17 cellular contexts compared by ENCODE assay signal in genomic region chr18:74645717-74646116, GRCh38.
"Had no signal": no experiment of that assay in that cellular context is flagged by ENCODE, and none has a peak within 500 bp of the region (broad histone marks: within the 10 kb centered on the region; RNA-seq: fewer than 3 reads in every experiment).

No MANE protein-coding gene starts in this region.

- H3K27me3 Mint-ChIP-seq: activated CD4-positive, alpha-beta memory T cell treated with anti-CD3 and anti-CD28 coated beads for 36 hours; activated naive CD8-positive, alpha-beta T cell; stimulated activated naive CD8-positive, alpha-beta T cell treated with anti-CD3 and anti-CD28 coated beads, Interleukin-15, Interleukin-2, amounts not matched to agents 100 ng/mL and 50 ng/mL, for 24 hours had no signal

- H3K9me3 ChIP-seq: colonic mucosa, gastrocnemius medialis, heart right ventricle, left lung, upper lobe of right lung had no signal

- H3K36me3 ChIP-seq: cardiac muscle cell, colonic mucosa, gastrocnemius medialis had no signal

- DNase-seq: activated CD4-positive, alpha-beta memory T cell treated with anti-CD3 and anti-CD28 coated beads for 36 hours; activated gamma-delta T cell; activated T-cell treated with anti-CD3 and anti-CD28 coated beads, Interleukin-2, amount 50 U/mL, for 4 hours; colonic mucosa; gastrocnemius medialis; heart right ventricle; islet precursor cell; left lung; retina; stimulated activated CD4-positive, alpha-beta T cell treated with anti-CD3 and anti-CD28 coated beads, Interleukin-15, amount 100 ng/mL, for 24 hours; stimulated activated CD4-positive, alpha-beta T cell treated with anti-CD3 and anti-CD28 coated beads, Interleukin-4, amount 100 ng/mL, for 24 hours; upper lobe of right lung had no signal

- H3K4me1 Mint-ChIP-seq: neural crest cell had no signal

- ATAC-seq: activated CD4-positive, CD25-positive, alpha-beta regulatory T cell treated with anti-CD3 and anti-CD28 coated beads, Interleukin-2, amount 50 U/mL, for 24 hours; activated T-cell treated with anti-CD3 and anti-CD28 coated beads, Interleukin-2, amount 50 U/mL, for 4 hours; gastrocnemius medialis; heart right ventricle; left lung; upper lobe of right lung had no signal

- H3K27me3 ChIP-seq: cardiac muscle cell, colonic mucosa, gastrocnemius medialis, heart right ventricle, left lung, upper lobe of right lung had no signal

- H3K9me3 Mint-ChIP-seq: activated CD4-positive, alpha-beta memory T cell treated with anti-CD3 and anti-CD28 coated beads for 36 hours; activated T-cell treated with anti-CD3 and anti-CD28 coated beads, Interleukin-2, amount 50 U/mL, for 4 hours; neural crest cell; stimulated activated naive CD8-positive, alpha-beta T cell treated with anti-CD3 and anti-CD28 coated beads, Interleukin-15, Interleukin-2, amounts not matched to agents 100 ng/mL and 50 ng/mL, for 24 hours had no signal

- H3K4me3 Mint-ChIP-seq: activated CD4-positive, alpha-beta memory T cell treated with anti-CD3 and anti-CD28 coated beads for 36 hours; activated naive CD8-positive, alpha-beta T cell; activated T-cell treated with anti-CD3 and anti-CD28 coated beads, Interleukin-2, amount 50 U/mL, for 4 hours; neural crest cell; stimulated activated naive CD8-positive, alpha-beta T cell treated with anti-CD3 and anti-CD28 coated beads, Interleukin-15, Interleukin-2, amounts not matched to agents 100 ng/mL and 50 ng/mL, for 24 hours had no signal

- H3K4me1 ChIP-seq: colonic mucosa, gastrocnemius medialis, heart right ventricle, left lung, upper lobe of right lung had no signal

- H3K27ac ChIP-seq: cardiac muscle cell, colonic mucosa, gastrocnemius medialis, heart right ventricle, left lung, upper lobe of right lung had no signal

- H3K27ac Mint-ChIP-seq: activated CD4-positive, alpha-beta memory T cell treated with anti-CD3 and anti-CD28 coated beads for 36 hours; activated naive CD8-positive, alpha-beta T cell; stimulated activated naive CD8-positive, alpha-beta T cell treated with anti-CD3 and anti-CD28 coated beads, Interleukin-15, Interleukin-2, amounts not matched to agents 100 ng/mL and 50 ng/mL, for 24 hours had no signal

- H3K4me3 ChIP-seq: cardiac muscle cell, colonic mucosa, gastrocnemius medialis, heart right ventricle, left lung, upper lobe of right lung had no signal
